Comparison of ENCODE assay signal across 16 cellular contexts in genomic region chr5:62589504-62589903, GRCh38. TPM values are rescaled to one million over a fixed set of nuclear protein-coding genes. Genes with fewer than 3 reads are reported as not detected.
DNase-seq lines count a peak whose midpoint lies in the region; ATAC-seq and TF ChIP-seq lines count a peak whose summit lies in the region.
"Had no signal": no experiment of that assay in that cellular context is flagged by ENCODE, and none has a peak within 500 bp of the region (broad histone marks: within the 10 kb centered on the region; RNA-seq: fewer than 3 reads in every experiment).

No MANE protein-coding gene starts in this region.

- no peak overlapping the region for H3K9ac ChIP-seq in H9 (ENCODE audit: extremely low read depth, insufficient read length, low read length)
- no peak overlapping the region for H3K9ac ChIP-seq in PC-3 (ENCODE audit: low read length)
- no peak overlapping the region for H3K9ac ChIP-seq in neural progenitor cell

- no peak overlapping the region for H2BK15ac ChIP-seq in H9 (ENCODE audit: low read depth, low read length)

- H3K18ac ChIP-seq in H9 (ENCODE audit: insufficient read length, low read depth, low read length) = no peak overlapping the region

- H3K23ac ChIP-seq in H9 (ENCODE audit: insufficient read length, low read depth, low read length) = no peak overlapping the region

- no peak overlapping the region for H3K14ac ChIP-seq in H9 (ENCODE audit: insufficient read depth, low read length)

- H3T11ph ChIP-seq in H9 (ENCODE audit: low read length) = no peak overlapping the region

- H2BK20ac ChIP-seq in H9 (ENCODE audit: low read depth, low read length, poor library complexity, severe bottlenecking) = no peak overlapping the region

- BruUV-seq in PC-3 (replicated peaks; lab: Mats Ljungman, UMichigan) = no TSS peak

- H3K4me3 Mint-ChIP-seq in H9 = no peak overlapping the region
- H3K4me3 Mint-ChIP-seq in neural progenitor cell = no peak overlapping the region
- H3K4me3 Mint-ChIP-seq: CD14-positive monocyte had no signal

- no peaks in the 10 kb centered on the region for H3K79me1 ChIP-seq in H9 (ENCODE audit: insufficient read depth, low read depth, low read length, poor library complexity, severe bottlenecking)

- H3K79me2 ChIP-seq in H9 (ENCODE audit: insufficient read depth, low read length) = no peaks in the 10 kb centered on the region; the same call in 1 of the 2 replicates
- no peaks in the 10 kb centered on the region for H3K79me2 ChIP-seq in PC-3 (ENCODE audit: low read length)
- H3K79me2 ChIP-seq in neural progenitor cell (ENCODE audit: low read depth) = no peaks in the 10 kb centered on the region

- DNase-seq in H9 = no peak
- peak; percentile 40 for DNase-seq in PC-3
- DNase-seq in brain microvascular endothelial cell = no peak
- no peak for DNase-seq in hippocampal formation (lab: John Stamatoyannopoulos, UW)
- DNase-seq in NCI-H187 (lab: John Stamatoyannopoulos, UW) = no peak
- no peak for DNase-seq in neural progenitor cell (ENCODE audit: low spot score)
- no peak for DNase-seq in NCI-H446 (lab: John Stamatoyannopoulos, UW)
- DNase-seq: AML-193, DMS79, GOT3, KBM-7, NCI-H1417, NCI-H187 treated with DMSO at 0.1 percent for 48 hours, NCI-H345 had no signal

- no peak overlapping the region for H3K4ac ChIP-seq in H9 (ENCODE audit: low read depth, low read length)

- H3K27ac Mint-ChIP-seq in H9 = no peak overlapping the region; a peak in 1 of 7 replicates
- H3K27ac Mint-ChIP-seq in neural progenitor cell = no peak overlapping the region

- H3K23me2 ChIP-seq in H9 (ENCODE audit: insufficient read length, low read depth, low read length, poor library complexity, severe bottlenecking) = no peaks in the 10 kb centered on the region

- H3K56ac ChIP-seq in H9 (ENCODE audit: insufficient read length, low read depth, low read length) = no peak overlapping the region

- H3K27me3 Mint-ChIP-seq in H9 (ENCODE audit: low read depth) (no peaks in the 10 kb centered on the region), neural progenitor cell (ENCODE audit: insufficient read depth, low read depth) (no peaks in the 10 kb centered on the region)

- no peaks in the 10 kb centered on the region for H4K20me1 ChIP-seq in H9 (ENCODE audit: control insufficient read depth, insufficient read depth, insufficient read length)
- no peaks in the 10 kb centered on the region; the same call in 1 of the 2 replicates for H4K20me1 ChIP-seq in PC-3 (ENCODE audit: low read length)
- no peaks in the 10 kb centered on the region for H4K20me1 ChIP-seq in neural progenitor cell (ENCODE audit: low read depth)

- H3K27me3 ChIP-seq in H9 (ENCODE audit: insufficient read depth, low read length) = no peaks in the 10 kb centered on the region
- H3K27me3 ChIP-seq in PC-3 (ENCODE audit: low read length) = no peaks in the 10 kb centered on the region
- H3K27me3 ChIP-seq in brain microvascular endothelial cell (replicated peaks) = no peaks in the 10 kb centered on the region
- no peaks in the 10 kb centered on the region for H3K27me3 ChIP-seq in neural progenitor cell

- in situ Hi-C loops in brain microvascular endothelial cell (cut with HindIII; ENCODE audit: low pct_ligation_motif_present, low sequenced_read_pairs) = no loop called here

- TF ChIP-seq CTCF in H9 (conservative IDR thresholded peaks at IDR 0.05) (peak; percentile 23; the same call in 1 of the 3 replicates), PC-3 (conservative IDR thresholded peaks at IDR 0.05; ENCODE audit: low read depth, low read length) (peak; percentile 59), brain microvascular endothelial cell (IDR thresholded peaks at IDR 0.05; ENCODE audit: low read depth, low read length, missing control alignments) (peak; percentile 1), neural progenitor cell (IDR thresholded peaks at IDR 0.05) (no peak)

- ATAC-seq in PC-3 = no peak

- H3F3A ChIP-seq in PC-3 (ENCODE audit: low read length, unreplicated experiment) (no peaks in the 10 kb centered on the region), neural progenitor cell (ENCODE audit: low read depth) (no peaks in the 10 kb centered on the region)

- H3K9me2 ChIP-seq in PC-3 (replicated peaks; ENCODE audit: low read length) = no peaks in the 10 kb centered on the region

- intact Hi-C loops in PC-3 (cut with micrococcal nuclease) = no loop called here

- H3K4me1 Mint-ChIP-seq in H9 (peaks cover 10 to 14% of the 10 kb centered on the region in 2 experiments), neural progenitor cell (no peaks in the 10 kb centered on the region)

- no CpG with 5 or more reads among the region's 2 CpGs for WGBS in H9 (ENCODE audit: extremely low coverage, insufficient read length, low lambda C conversion rate)

- CTCF ChIA-PET in PC-3 (lab: Charles Lee) = no interaction called here

- no peak overlapping the region for H2AK5ac ChIP-seq in H9 (ENCODE audit: insufficient read length, low read length)

- no peak overlapping the region for H2AFZ ChIP-seq in H9 (ENCODE audit: low read length)
- H2AFZ ChIP-seq in PC-3 (ENCODE audit: low read length) = no peak overlapping the region
- H2AFZ ChIP-seq in neural progenitor cell (replicated peaks) = no peak overlapping the region

- H3K27ac ChIP-seq in H9 (ENCODE audit: insufficient read length, low read depth, low read length) (no peak overlapping the region), PC-3 (ENCODE audit: low read length) (no peak overlapping the region), brain microvascular endothelial cell (no peak overlapping the region), neural progenitor cell (no peak overlapping the region)
- H3K27ac ChIP-seq: RWPE1 had no signal

- no peak overlapping the region for H4K91ac ChIP-seq in H9 (ENCODE audit: insufficient read length, low read depth, low read length)

- no peaks in the 10 kb centered on the region for H3K9me3 Mint-ChIP-seq in H9
- no peaks in the 10 kb centered on the region for H3K9me3 Mint-ChIP-seq in neural progenitor cell

- no peak overlapping the region for H4K5ac ChIP-seq in H9 (ENCODE audit: insufficient read length, low read depth, low read length)

- H2BK5ac ChIP-seq in H9 (ENCODE audit: insufficient read length, low read length) = no peak overlapping the region

- H3K36me3 Mint-ChIP-seq in H9 (ENCODE audit: insufficient read depth in 1 of 3, low read depth in 3 of 3) (peaks cover 6 to 28% (median 16%) of the 10 kb centered on the region in 3 experiments), neural progenitor cell (peaks cover 19% of the 10 kb centered on the region)

- H3K4me1 ChIP-seq in H9 (ENCODE audit: insufficient read depth, low read length) (peaks cover 4% of the 10 kb centered on the region; the same call in 1 of the 2 replicates), PC-3 (ENCODE audit: insufficient read depth, low read length) (no peaks in the 10 kb centered on the region), neural progenitor cell (no peaks in the 10 kb centered on the region)

- peaks cover 4% of the 10 kb centered on the region; the same call in 1 of the 2 replicates for H3K36me3 ChIP-seq in PC-3 (ENCODE audit: low read depth, low read length)
- H3K36me3 ChIP-seq in brain microvascular endothelial cell (replicated peaks) = no peaks in the 10 kb centered on the region
- H3K36me3 ChIP-seq in neural progenitor cell = peaks cover 9% of the 10 kb centered on the region

- H2BK12ac ChIP-seq in H9 (ENCODE audit: insufficient read length, low read depth, low read length) = no peak overlapping the region

- H3K9me3 ChIP-seq in H9 (ENCODE audit: control insufficient read depth, low read depth, low read length) (no peaks in the 10 kb centered on the region), PC-3 (ENCODE audit: low read length) (no peaks in the 10 kb centered on the region), neural progenitor cell (ENCODE audit: low read depth) (no peaks in the 10 kb centered on the region)

- H3K4me3 ChIP-seq in PC-3 (ENCODE audit: low read length) (no peak overlapping the region), brain microvascular endothelial cell (ENCODE audit: low read depth, low read length) (no peak overlapping the region), neural progenitor cell (no peak overlapping the region)

- H4K8ac ChIP-seq in H9 (replicated peaks; ENCODE audit: insufficient read length, low read depth, low read length) = no peak overlapping the region

- POLR2A ChIA-PET in PC-3 (lab: Charles Lee; ENCODE audit: unreplicated experiment) = no interaction called here

- no peak overlapping the region for H3K4me2 ChIP-seq in H9 (ENCODE audit: insufficient read depth, insufficient read length, low read length)
- H3K4me2 ChIP-seq in PC-3 (ENCODE audit: low read length) = no peak overlapping the region
- no peak overlapping the region for H3K4me2 ChIP-seq in neural progenitor cell

- H2BK120ac ChIP-seq in H9 (ENCODE audit: low read depth, low read length, poor library complexity, severe bottlenecking) = no peak overlapping the region

RNA-seq across cellular contexts. Expression of gene LRRC70, which starts 10.9 kb away (rescaled TPM):
- total RNA-seq in H9 (2021) (0.55 and 1.1 TPM in 2 replicates), PC-3 (2014; rRNA removed) (1.5 and 1.6 TPM in 2 replicates), neural progenitor cell (ENCODE audit: low replicate concordance) (0.79 and 1.2 TPM in 2 replicates)
